Comparison of ENCODE assay signal across 9 cellular contexts in the genomic region with DNA sequence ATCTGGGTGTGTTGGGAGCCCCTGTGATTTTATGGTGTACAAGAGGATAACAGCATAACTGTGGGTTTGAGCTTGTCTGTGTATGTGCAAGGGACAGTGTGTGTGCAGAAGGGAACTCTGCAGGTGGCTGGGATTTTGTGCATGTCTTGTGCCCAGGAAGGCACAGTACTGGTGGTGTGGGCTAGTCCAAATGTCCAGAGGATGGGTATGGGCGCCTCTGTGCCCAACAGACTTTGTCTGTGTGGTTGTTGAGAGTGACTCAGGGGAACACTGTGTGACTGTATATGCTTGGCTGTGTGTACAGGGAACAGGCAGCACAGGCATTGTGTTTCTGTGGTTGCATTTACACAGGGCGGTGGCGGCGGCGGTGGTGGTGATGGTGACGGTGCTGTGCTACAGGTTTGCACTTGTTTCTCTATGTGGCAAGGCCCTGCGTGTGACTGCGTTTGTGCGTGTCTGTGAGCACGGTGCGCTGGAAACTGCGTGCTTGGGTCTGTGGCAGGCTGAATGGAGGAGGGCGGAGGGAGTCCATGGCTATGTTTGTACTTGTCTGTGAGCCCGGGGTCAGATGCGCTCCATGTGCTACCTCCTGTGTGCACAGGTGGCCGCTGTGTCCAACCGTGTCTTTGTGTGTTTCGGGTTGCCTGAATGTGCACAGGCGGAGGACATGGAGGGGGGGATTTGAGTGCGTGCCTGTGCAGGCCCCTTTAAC. TPM values are rescaled to one million over a fixed set of nuclear protein-coding genes. Genes with fewer than 3 reads are reported as not detected.
DNase-seq lines count a peak whose midpoint lies in the region; ATAC-seq lines count a peak whose summit lies in the region.
"Had no signal": no experiment of that assay in that cellular context is flagged by ENCODE, and none has a peak within 500 bp of the region (broad histone marks: within the 10 kb centered on the region; RNA-seq: fewer than 3 reads in every experiment).

No MANE protein-coding gene starts in this region.

- no peak overlapping the region for H3K4me3 ChIP-seq in right cardiac atrium (ENCODE audit: low read length)
- H3K4me3 ChIP-seq: mucosa of descending colon had no signal

- peaks cover 46% of the 10 kb centered on the region for H3K4me1 ChIP-seq in right cardiac atrium (ENCODE audit: control insufficient read depth, insufficient read depth, low read length)

- ATAC-seq in right cardiac atrium (no peak), GM18873 (IDR thresholded peaks at IDR 0.05; ENCODE audit: low FRiP score, unreplicated experiment) (no peak), HG03135 (IDR thresholded peaks at IDR 0.05; ENCODE audit: unreplicated experiment) (no peak)

- DNase-seq in Ammon's horn (ENCODE audit: low spot score) (peak; percentile 76), NCI-H526 treated with DMSO at 0.1 percent for 48 hours (lab: John Stamatoyannopoulos, UW) (peak; percentile 23), right cardiac atrium (peak in 1 of 3 donors; percentile 63), NCI-H2029 (lab: John Stamatoyannopoulos, UW) (no peak)
- DNase-seq in activated T-helper 1 cell treated with anti-CD3 and anti-CD28 coated beads, Interleukin-2, amount 50 U/mL, for 16 hours (ENCODE audit: low read depth in 1 of 2, low spot score in 1 of 2), result peak; percentile 24 to 45
- DNase-seq in stimulated activated CD8-positive, alpha-beta memory T cell treated with anti-CD3 and anti-CD28 coated beads, Interleukin-12 subunit alpha, Interleukin-12 subunit beta, amount 100 ng/mL, for 24 hours (ENCODE audit: extremely low read depth), result peak; percentile 31

- H3K9me3 ChIP-seq in right cardiac atrium (ENCODE audit: control insufficient read depth, low read length), result no peaks in the 10 kb centered on the region
- H3K9me3 ChIP-seq: mucosa of descending colon had no signal

- no peaks in the 10 kb centered on the region for H3K27me3 ChIP-seq in right cardiac atrium (ENCODE audit: control insufficient read depth, insufficient read depth)

- intact Hi-C loops in right cardiac atrium (cut with DNase I), result loop anchor here in 2 of 4 donors (10.0 kb wide), 2 partner anchors 82 to 488 kb away; a partner anchor contains a TSS

- peak overlapping the region; percentile 31 for H3K27ac ChIP-seq in right cardiac atrium (ENCODE audit: low read length)

- WGBS in right cardiac atrium, result 42% methylated on average over 20 of the region's 20 CpGs

RNA-seq across cellular contexts. Expression of a gene that starts 32.3 kb away (rescaled TPM):
- 10 to 100 TPM; 64.4 to 77.9 (median 71.5) TPM for total RNA-seq in right cardiac atrium
- 22.1 TPM for polyA plus RNA-seq in right cardiac atrium
